Comparison of ENCODE assay signal across 33 cellular contexts in genomic region chr6:163675611-163676010, GRCh38.
"Had no signal": no experiment of that assay in that cellular context is flagged by ENCODE, and none has a peak within 500 bp of the region (broad histone marks: within the 10 kb centered on the region; RNA-seq: fewer than 3 reads in every experiment).

No MANE protein-coding gene starts in this region.

- DNase-seq: Karpas-422, Kasumi-1, MG63, MM.1S, MV-4-11, NCI-H1048, NCI-H1092, NCI-H1092 treated with DMSO at 0.1 percent for 48 hours, NCI-H1105, NCI-H1105 treated with DMSO at 0.1 percent for 48 hours, NCI-H1417 treated with DMSO at 0.1 percent for 48 hours, NCI-H1436, NCI-H1436 treated with DMSO at 0.1 percent for 48 hours, NCI-H1694, NCI-H1694 treated with DMSO at 0.1 percent for 48 hours, NCI-H187, NCI-H187 treated with DMSO at 0.1 percent for 48 hours, NCI-H1930, NCI-H2029, NCI-H2029 treated with DMSO at 0.1 percent for 48 hours, NCI-H2081, NCI-H2081 treated with DMSO at 0.1 percent for 48 hours, NCI-H2107, NCI-H2171, NCI-H2171 treated with DMSO at 0.1 percent for 48 hours, NCI-H2227 treated with DMSO at 0.1 percent for 48 hours, NCI-H226, NCI-H345, NCI-H446, NCI-H446 treated with DMSO at 0.1 percent for 48 hours, NCI-H510A, NCI-H510A treated with DMSO at 0.1 percent for 48 hours, NCI-H524 had no signal
